ENCODE assay signal across 8 cellular contexts in the genomic region with DNA sequence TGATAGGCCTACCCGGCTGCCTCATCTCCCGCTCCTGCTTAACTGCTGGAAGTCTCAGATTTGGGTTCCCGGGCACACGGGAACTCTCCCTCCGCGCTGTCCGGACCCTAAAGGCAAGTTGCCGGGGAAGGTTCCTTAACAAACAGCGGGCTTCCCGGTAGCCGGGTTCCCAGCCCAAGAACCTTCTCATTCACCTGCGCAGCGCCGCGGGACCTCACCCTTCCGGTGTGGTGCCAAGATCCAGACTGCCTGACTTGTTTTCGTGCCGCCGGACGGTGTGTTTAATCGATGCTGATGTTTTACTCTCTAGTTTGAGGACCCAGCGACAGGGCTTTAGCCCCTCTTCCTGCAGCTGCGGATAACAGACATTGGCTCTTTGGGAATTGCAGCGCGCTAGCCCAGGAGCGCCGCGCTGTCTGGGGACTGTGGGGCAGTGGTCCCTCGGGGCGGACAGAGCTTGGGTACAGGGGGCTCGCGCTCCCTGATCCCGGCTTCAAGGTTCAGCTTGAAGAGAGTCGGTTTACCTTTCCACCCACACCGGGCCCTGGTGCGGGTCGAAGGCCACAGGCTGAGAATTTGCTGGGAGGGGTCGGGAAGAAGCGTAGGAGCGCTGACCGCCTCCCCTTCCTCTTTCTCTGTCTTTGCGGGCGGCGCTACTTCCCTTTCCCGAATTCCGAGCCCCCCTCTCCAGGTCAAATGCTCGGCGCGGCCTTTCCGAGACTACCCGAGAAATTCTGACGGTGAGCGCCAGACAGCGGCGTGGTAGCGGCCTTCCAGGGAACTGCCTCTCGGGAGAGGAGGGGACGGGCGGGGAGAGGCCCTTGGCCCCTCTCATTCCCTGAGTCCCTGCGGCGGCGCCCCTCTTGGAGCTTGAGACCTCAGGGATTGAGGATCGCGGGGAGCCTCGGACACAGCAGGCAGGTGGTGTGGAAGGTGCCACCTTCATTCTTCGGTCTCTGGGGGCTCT. TPM values are rescaled to one million over a fixed set of nuclear protein-coding genes. Genes with fewer than 3 reads are reported as not detected.
DNase-seq lines count a peak whose midpoint lies in the region; ATAC-seq and TF ChIP-seq lines count a peak whose summit lies in the region.

No MANE protein-coding gene starts in this region.

- H3K36me3 ChIP-seq in lower lobe of right lung (no peaks in the 10 kb centered on the region), tibial artery (no peaks in the 10 kb centered on the region)

- peaks cover 16% of the 10 kb centered on the region for H3K4me1 ChIP-seq in lower lobe of right lung
- peaks cover 0 to 16% (median 15%) of the 10 kb centered on the region in 4 donors for H3K4me1 ChIP-seq in tibial artery

- H3K27me3 ChIP-seq in lower lobe of right lung (ENCODE audit: low read depth) (peaks cover 44% of the 10 kb centered on the region), tibial artery (peaks cover 0 to 51% of the 10 kb centered on the region in 2 donors)

- DNase-seq in activated gamma-delta T cell treated with Interleukin-2 at 50 U/mL for 16 hours (peak; percentile 15), activated gamma-delta T cell (lab: John Stamatoyannopoulos, UW) (no peak), choroid plexus epithelial cell (ENCODE audit: low read depth) (no peak), lower lobe of right lung (peak; percentile 49), tibial artery (no peak), T1000 (lab: John Stamatoyannopoulos, UW) (no peak)

- H3K4me3 ChIP-seq in choroid plexus epithelial cell (ENCODE audit: low read depth, low read length), result peak overlapping the region; percentile 11
- H3K4me3 ChIP-seq in lower lobe of right lung, result peak overlapping the region; percentile 48
- peak overlapping the region; percentile 14 to 31 for H3K4me3 ChIP-seq in tibial artery

- intact Hi-C loops in lower lobe of right lung (cut with DNase I), result no loop called here
- intact Hi-C loops in tibial artery (cut with DNase I; ENCODE audit: low total_unique reads), result no loop called here

- no peaks in the 10 kb centered on the region for H3K9me3 ChIP-seq in lower lobe of right lung
- peaks cover 0 to 5% (median 0%) of the 10 kb centered on the region in 3 donors for H3K9me3 ChIP-seq in tibial artery

- peak; percentile 31 to 53 for ATAC-seq in lower lobe of right lung
- no peak for ATAC-seq in HG03025 (IDR thresholded peaks at IDR 0.05; ENCODE audit: low FRiP score, unreplicated experiment)
- ATAC-seq in GM21447 (IDR thresholded peaks at IDR 0.05; ENCODE audit: unreplicated experiment), result no peak

- TF ChIP-seq CTCF in choroid plexus epithelial cell (conservative IDR thresholded peaks at IDR 0.05; ENCODE audit: low read depth, low read length) (no peak), lower lobe of right lung (IDR thresholded peaks at IDR 0.05) (no peak), tibial artery (IDR thresholded peaks at IDR 0.05) (no peak)

- no peak overlapping the region for H3K27ac ChIP-seq in lower lobe of right lung
- no peak overlapping the region for H3K27ac ChIP-seq in tibial artery

RNA-seq across cellular contexts. Expression of gene ABT1, which starts 17.2 kb away (rescaled TPM):
- total RNA-seq in lower lobe of right lung, result 13.5 TPM

RNA-seq across cellular contexts. Expression of gene ZNF322, which starts 45.5 kb away (rescaled TPM):
- total RNA-seq in lower lobe of right lung, result 25.6 TPM

Comparison
In these comparisons a context has a peak if more than half of its experiments do, and no peak if none do; other contexts are left out.
1. DNase-seq: peak in activated gamma-delta T cell treated with Interleukin-2 at 50 U/mL for 16 hours (single experiment) and lower lobe of right lung (single experiment); none in activated gamma-delta T cell (single experiment), choroid plexus epithelial cell (single experiment), tibial artery (0 of 2) and T1000 (single experiment).
2. ATAC-seq: peak in lower lobe of right lung (2 of 2); none in HG03025 (single experiment) and GM21447 (single experiment).
3. Peak in every context shown above with its lines, with median percentiles within 50 percentile points of each other: H3K4me3 ChIP-seq.